9 cellular contexts compared by ENCODE assay signal in the genomic region with DNA sequence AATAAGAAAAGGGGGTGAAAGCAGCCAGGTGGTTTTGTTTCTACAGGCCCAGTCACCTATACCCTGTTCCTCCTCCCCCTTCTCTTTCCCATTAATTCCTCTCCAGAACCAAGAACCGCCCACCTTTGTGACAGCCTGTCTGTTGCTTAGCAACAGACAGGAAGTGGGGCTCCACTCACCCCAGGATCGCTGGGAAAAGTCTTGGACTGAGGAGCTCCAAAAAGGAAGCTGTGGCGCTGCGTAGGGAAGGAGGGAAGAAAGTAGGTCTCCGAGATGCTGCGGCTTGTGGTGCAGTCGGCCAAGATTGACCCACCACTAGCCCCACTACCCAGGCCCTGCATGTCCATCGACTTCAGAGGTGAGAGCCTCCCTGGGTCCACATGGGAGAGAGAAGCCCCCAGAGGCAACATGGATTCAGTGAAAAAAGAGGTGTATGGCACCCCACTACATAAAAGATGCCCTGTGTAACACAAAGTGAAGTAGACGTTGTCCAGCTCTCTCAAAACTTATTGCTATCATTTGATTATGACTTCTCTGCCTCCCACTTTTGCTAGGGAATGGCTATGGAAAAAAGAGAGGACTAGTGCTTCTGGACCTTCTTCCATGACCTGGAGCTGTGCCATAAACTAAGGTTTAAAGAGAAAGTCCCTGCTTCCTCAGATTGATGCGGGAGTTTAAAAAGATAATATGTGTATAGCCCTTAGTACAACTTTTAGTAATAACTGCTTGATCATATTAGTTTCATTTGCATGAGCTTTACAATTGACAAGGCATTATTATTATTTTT. TPM values are rescaled to one million over a fixed set of nuclear protein-coding genes. Genes with fewer than 3 reads are reported as not detected.
DNase-seq lines count a peak whose midpoint lies in the region; ATAC-seq and TF ChIP-seq lines count a peak whose summit lies in the region.
"Had no signal": no experiment of that assay in that cellular context is flagged by ENCODE, and none has a peak within 500 bp of the region (broad histone marks: within the 10 kb centered on the region; RNA-seq: fewer than 3 reads in every experiment).

Gene FER1L5 (plus strand): TSS at position 201 of the 787 bp plus-strand sequence. CDS start 73 bp downstream, at position 274.

- intact Hi-C loops in breast epithelium (cut with DNase I; ENCODE audit: low total_unique reads), result no loop called here
- intact Hi-C loops in MCF 10A (cut with micrococcal nuclease), result no loop called here

- TF ChIP-seq EP300 in upper lobe of left lung (IDR thresholded peaks at IDR 0.05), result no peak

- in situ Hi-C loops in GM13977 (cut with MboI; ENCODE audit: low pct_unique_long_range_greater_than_20kb, low sequenced_read_pairs, unreplicated experiment), result no loop called here

- H3K36me3 Mint-ChIP-seq in MCF 10A (ENCODE audit: insufficient read depth, unreplicated experiment), result no peaks in the 10 kb centered on the region
- H3K36me3 Mint-ChIP-seq: activated naive CD8-positive, alpha-beta T cell treated with anti-CD3 and anti-CD28 coated beads, Interleukin-2, amount 10 ng/mL, durations not matched to agents 7 days and 5 days had no signal

- H3K27ac Mint-ChIP-seq in MCF 10A (ENCODE audit: low read depth, unreplicated experiment), result no peak within 1 kb of the TSS
- H3K27ac Mint-ChIP-seq: activated naive CD8-positive, alpha-beta T cell treated with anti-CD3 and anti-CD28 coated beads, Interleukin-2, amount 10 ng/mL, durations not matched to agents 7 days and 5 days had no signal

- H3K27me3 Mint-ChIP-seq in MCF 10A (ENCODE audit: insufficient read depth, unreplicated experiment), result no peaks in the 10 kb centered on the region

- 44 to 48% methylated on average over 6 to 10 of the region's 10 CpGs for WGBS in upper lobe of left lung, 2 donors

- no peaks in the 10 kb centered on the region for H3K36me3 ChIP-seq in breast epithelium
- H3K36me3 ChIP-seq in kidney epithelial cell (ENCODE audit: control insufficient read depth, insufficient read depth, low read length), result no peaks in the 10 kb centered on the region
- H3K36me3 ChIP-seq in upper lobe of left lung, result peaks cover 0 to 2% (median 0%) of the 10 kb centered on the region in 4 donors

- no peak for TF ChIP-seq CTCF in breast epithelium (IDR thresholded peaks at IDR 0.05)
- TF ChIP-seq CTCF in MCF 10A (IDR thresholded peaks at IDR 0.05; ENCODE audit: unreplicated experiment), result no peak
- no peak for TF ChIP-seq CTCF in cardiac fibroblast (IDR thresholded peaks at IDR 0.05; ENCODE audit: low read depth, low read length)
- no peak for TF ChIP-seq CTCF in kidney epithelial cell (IDR thresholded peaks at IDR 0.05; ENCODE audit: insufficient read depth, low read length, poor library complexity, severe bottlenecking)
- no peak for TF ChIP-seq CTCF in upper lobe of left lung (IDR thresholded peaks at IDR 0.05)
- no peak for TF ChIP-seq CTCF in GM13977 (IDR thresholded peaks at IDR 0.05; ENCODE audit: extremely low read depth, insufficient read depth, missing control alignments)

- H3K27me3 ChIP-seq in breast epithelium (no peaks in the 10 kb centered on the region), kidney epithelial cell (ENCODE audit: control insufficient read depth, insufficient read depth, low read length) (no peaks in the 10 kb centered on the region), upper lobe of left lung (peaks cover 0 to 2% (median 0%) of the 10 kb centered on the region in 4 donors)

- H3K27ac ChIP-seq in breast epithelium (no peak within 1 kb of the TSS), upper lobe of left lung (no peak within 1 kb of the TSS)

- no peak within 1 kb of the TSS for H3K4me3 Mint-ChIP-seq in MCF 10A (ENCODE audit: unreplicated experiment)
- H3K4me3 Mint-ChIP-seq: activated naive CD8-positive, alpha-beta T cell treated with anti-CD3 and anti-CD28 coated beads, Interleukin-2, amount 10 ng/mL, durations not matched to agents 7 days and 5 days had no signal

- no peak for ATAC-seq in upper lobe of left lung (ENCODE audit: low FRiP score in 2 of 2)

- TF ChIP-seq POLR2A in breast epithelium (IDR thresholded peaks at IDR 0.05), result no peak
- no peak for TF ChIP-seq POLR2A in upper lobe of left lung (IDR thresholded peaks at IDR 0.05)

- H3K9me3 ChIP-seq in breast epithelium (no peaks in the 10 kb centered on the region), upper lobe of left lung (no peaks in the 10 kb centered on the region)

- DNase-seq in breast epithelium (ENCODE audit: low spot score in 2 of 2), result no peak
- no peak for DNase-seq in MCF 10A (ENCODE audit: unreplicated experiment)
- peak; percentile 62 to 83 for DNase-seq in cardiac fibroblast (ENCODE audit: low read depth in 2 of 2)
- DNase-seq in kidney epithelial cell (ENCODE audit: low read depth), result peak; percentile 48
- DNase-seq in upper lobe of left lung, result no peak
- no peak for DNase-seq in NCI-H2171 treated with DMSO at 0.1 percent for 48 hours (lab: John Stamatoyannopoulos, UW)
- no peak for DNase-seq in KG1 (lab: John Stamatoyannopoulos, UW)
- no peak for DNase-seq in GM13977 (ENCODE audit: low spot score)
- DNase-seq: activated naive CD8-positive, alpha-beta T cell treated with anti-CD3 and anti-CD28 coated beads, Interleukin-2, amount 10 ng/mL, durations not matched to agents 7 days and 5 days had no signal

- BruUV-seq in MCF 10A (replicated peaks; lab: Mats Ljungman, UMichigan), result no TSS peak

- H3K9me3 Mint-ChIP-seq in MCF 10A (ENCODE audit: unreplicated experiment), result no peaks in the 10 kb centered on the region
- H3K9me3 Mint-ChIP-seq: activated naive CD8-positive, alpha-beta T cell treated with anti-CD3 and anti-CD28 coated beads, Interleukin-2, amount 10 ng/mL, durations not matched to agents 7 days and 5 days had no signal

- CTCF ChIA-PET in MCF 10A (lab: Yijun Ruan, JAX), result interaction anchor here (0.6 to 0.9 kb wide), 2 partner anchors 89 to 339 kb away, joined by 3 to 6 read pairs; no protein-coding TSS in a partner anchor

- peak within 1 kb of the TSS in 2 of 3 donors; percentile 28 to 51 for H3K4me3 ChIP-seq in breast epithelium
- H3K4me3 ChIP-seq in cardiac fibroblast (replicated peaks in 1 of 2; ENCODE audit: low read depth in 2 of 2, low read length in 2 of 2), result peak within 1 kb of the TSS; percentile 39 to 48
- H3K4me3 ChIP-seq in kidney epithelial cell (ENCODE audit: low read depth, low read length), result peak within 1 kb of the TSS; percentile 43
- H3K4me3 ChIP-seq in upper lobe of left lung, result peak within 1 kb of the TSS in 3 of 4 donors; percentile 9 to 30 (median 26)

- no peaks in the 10 kb centered on the region for H3K4me1 Mint-ChIP-seq in MCF 10A (ENCODE audit: insufficient read depth, unreplicated experiment)

- H3K4me1 ChIP-seq in breast epithelium (no peaks in the 10 kb centered on the region), upper lobe of left lung (peaks cover 0 to 13% (median 8%) of the 10 kb centered on the region in 4 donors)

- POLR2A ChIA-PET in MCF 10A (lab: Yijun Ruan, JAX), result interaction anchor here (0.6 kb wide), 1 partner anchor 1312 kb away, joined by 3 read pairs; no protein-coding TSS in a partner anchor

RNA-seq across cellular contexts. Expression of gene FER1L5, which starts in this region (rescaled TPM):
- under 1 TPM in 2 of 3 donors, not detected in 1; 0.73 to 0.98 TPM for total RNA-seq in breast epithelium
- not detected in 2 replicates for total RNA-seq in MCF 10A (2022)
- total RNA-seq in kidney epithelial cell, result 0.07 TPM in 1 of 2 replicates, not detected in the other
- 1 to 10 TPM in 1 of 6 donors, under 1 TPM in 5; 0.15 to 5.2 (median 0.43) TPM for total RNA-seq in upper lobe of left lung
- total RNA-seq: activated naive CD8-positive, alpha-beta T cell treated with anti-CD3 and anti-CD28 coated beads, Interleukin-2, amount 10 ng/mL, durations not matched to agents 7 days and 5 days had no signal

Comparison
In these comparisons a context has a peak if more than half of its experiments do, and no peak if none do; other contexts are left out.
1. Peak in DNase-seq and H3K4me3 ChIP-seq in kidney epithelial cell; RNA of the gene not detected or under 1 TPM.
2. DNase-seq: peak in cardiac fibroblast (2 of 2); none in breast epithelium (0 of 2), MCF 10A (single experiment), upper lobe of left lung (0 of 2), NCI-H2171 treated with DMSO at 0.1 percent for 48 hours (single experiment), KG1 (single experiment) and GM13977 (single experiment).
3. Peak in every context shown above with its lines, with median percentiles within 50 percentile points of each other: H3K4me3 ChIP-seq.